In the genomic region with DNA sequence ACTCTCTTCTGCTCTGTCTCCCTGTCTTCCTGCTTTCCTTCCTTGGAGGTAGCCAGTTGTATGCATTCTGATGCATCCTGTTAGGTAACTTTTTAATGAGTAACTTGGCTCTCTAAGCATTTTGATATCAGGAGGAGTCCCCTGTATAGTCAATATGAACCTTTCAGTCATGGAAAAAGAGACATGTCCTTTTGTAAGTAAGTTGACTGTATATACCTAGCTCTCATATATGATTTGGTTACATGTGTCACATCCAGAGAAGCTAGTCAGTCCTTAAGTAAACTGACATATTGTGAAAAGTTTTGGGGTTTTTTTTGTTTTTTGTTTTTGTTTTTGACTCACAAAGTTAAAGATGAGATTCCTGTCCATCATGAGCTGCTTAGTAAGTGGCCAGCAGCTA, we compare ENCODE assay signal across 28 cellular contexts.
"Had no signal": no experiment of that assay in that cellular context is flagged by ENCODE, and none has a peak within 500 bp of the region (broad histone marks: within the 10 kb centered on the region; RNA-seq: fewer than 3 reads in every experiment).

No MANE protein-coding gene starts in this region.

- H3K36me3 ChIP-seq: ovary had no signal

- H3K4me1 Mint-ChIP-seq: activated naive CD4-positive, alpha-beta T cell treated with anti-CD3 and anti-CD28 coated beads, Interleukin-2, amount 10 ng/mL, durations not matched to agents 7 days and 5 days; brain; immature natural killer cell; stimulated activated memory B cell treated with anti-CD40 and anti-IgM and Interleukin-4, amounts not matched to agents 10 μg/mL and 1 μg/mL and 100 μg/mL, for 72 hours had no signal

- H3K9me3 Mint-ChIP-seq: activated naive CD4-positive, alpha-beta T cell treated with anti-CD3 and anti-CD28 coated beads, Interleukin-2, amount 10 ng/mL, durations not matched to agents 7 days and 5 days; brain; effector memory CD8-positive, alpha-beta T cell; immature natural killer cell; naive thymus-derived CD4-positive, alpha-beta T cell; stimulated activated memory B cell treated with anti-CD40 and anti-IgM and Interleukin-4, amounts not matched to agents 10 μg/mL and 1 μg/mL and 100 μg/mL, for 72 hours had no signal

- H3K4me1 ChIP-seq: adrenal gland, foreskin keratinocyte, heart left ventricle, right lobe of liver, tibial nerve had no signal

- H3K4me3 Mint-ChIP-seq: activated CD8-positive, alpha-beta memory T cell treated with anti-CD3 and anti-CD28 coated beads, Interleukin-2, amount 10 ng/mL, durations not matched to agents 7 days and 5 days; activated CD8-positive, alpha-beta T cell treated with anti-CD3 and anti-CD28 coated beads, Interleukin-2, amount 10 ng/mL, durations not matched to agents 7 days and 5 days; activated naive CD4-positive, alpha-beta T cell treated with anti-CD3 and anti-CD28 coated beads, Interleukin-2, amount 10 ng/mL, durations not matched to agents 7 days and 5 days; brain; effector memory CD8-positive, alpha-beta T cell; immature natural killer cell; naive thymus-derived CD4-positive, alpha-beta T cell; stimulated activated memory B cell treated with anti-CD40 and anti-IgM and Interleukin-4, amounts not matched to agents 10 μg/mL and 1 μg/mL and 100 μg/mL, for 72 hours had no signal

- H3K9me3 ChIP-seq: adrenal gland, esophagus muscularis mucosa, heart left ventricle, ovary, right lobe of liver, tibial nerve had no signal

- ATAC-seq: activated CD8-positive, alpha-beta memory T cell treated with anti-CD3 and anti-CD28 coated beads, Interleukin-2, amount 10 ng/mL, durations not matched to agents 7 days and 5 days; activated CD8-positive, alpha-beta T cell treated with anti-CD3 and anti-CD28 coated beads, Interleukin-2, amount 10 ng/mL, durations not matched to agents 7 days and 5 days; effector memory CD8-positive, alpha-beta T cell; foreskin keratinocyte; heart left ventricle; naive thymus-derived CD4-positive, alpha-beta T cell; stimulated activated memory B cell treated with anti-CD40 and anti-IgM and Interleukin-4, amounts not matched to agents 10 μg/mL and 1 μg/mL and 100 μg/mL, for 72 hours had no signal

- DNase-seq: activated CD4-positive, alpha-beta T cell treated with anti-CD3 and anti-CD28 coated beads for 4 hours; activated CD4-positive, CD25-positive, alpha-beta regulatory T cell; activated CD8-positive, alpha-beta memory T cell treated with anti-CD3 and anti-CD28 coated beads, Interleukin-2, amount 10 ng/mL, durations not matched to agents 7 days and 5 days; activated CD8-positive, alpha-beta T cell treated with anti-CD3 and anti-CD28 coated beads, Interleukin-2, amount 10 ng/mL, durations not matched to agents 7 days and 5 days; activated effector memory CD4-positive, alpha-beta T cell treated with anti-CD3 and anti-CD28 coated beads, Interleukin-2, amount 50 U/mL, for 16 hours; activated naive CD4-positive, alpha-beta T cell treated with anti-CD3 and anti-CD28 coated beads, Interleukin-2, amount 10 ng/mL, durations not matched to agents 7 days and 5 days; adrenal gland; aorta; dorsolateral prefrontal cortex; effector memory CD8-positive, alpha-beta T cell; foreskin keratinocyte; heart left ventricle; hypothalamus; immature natural killer cell; kidney; midbrain; naive thymus-derived CD4-positive, alpha-beta T cell; ovary; right lobe of liver; stimulated activated CD4-positive, alpha-beta T cell treated with anti-CD3 and anti-CD28 coated beads, Interleukin-12 subunit alpha, Interleukin-12 subunit beta, amount 100 ng/mL, for 4 hours; stimulated activated CD4-positive, alpha-beta T cell treated with anti-CD3 and anti-CD28 coated beads, Interleukin-4, amount 100 ng/mL, for 24 hours; T-helper 1 cell had no signal

- H3K27ac ChIP-seq: adrenal gland, coronary artery, dorsolateral prefrontal cortex, esophagus muscularis mucosa, foreskin keratinocyte, heart left ventricle, ovary, right lobe of liver, tibial nerve had no signal

- H3K27me3 ChIP-seq: adrenal gland, dorsolateral prefrontal cortex, esophagus muscularis mucosa, foreskin keratinocyte, heart left ventricle, ovary, right lobe of liver, tibial nerve had no signal

- H3K27ac Mint-ChIP-seq: activated CD8-positive, alpha-beta memory T cell treated with anti-CD3 and anti-CD28 coated beads, Interleukin-2, amount 10 ng/mL, durations not matched to agents 7 days and 5 days; activated CD8-positive, alpha-beta T cell treated with anti-CD3 and anti-CD28 coated beads, Interleukin-2, amount 10 ng/mL, durations not matched to agents 7 days and 5 days; activated naive CD4-positive, alpha-beta T cell treated with anti-CD3 and anti-CD28 coated beads, Interleukin-2, amount 10 ng/mL, durations not matched to agents 7 days and 5 days; immature natural killer cell; progenitor cell of endocrine pancreas; stimulated activated memory B cell treated with anti-CD40 and anti-IgM and Interleukin-4, amounts not matched to agents 10 μg/mL and 1 μg/mL and 100 μg/mL, for 72 hours had no signal

- H3K27me3 Mint-ChIP-seq: activated CD8-positive, alpha-beta memory T cell treated with anti-CD3 and anti-CD28 coated beads, Interleukin-2, amount 10 ng/mL, durations not matched to agents 7 days and 5 days; activated naive CD4-positive, alpha-beta T cell treated with anti-CD3 and anti-CD28 coated beads, Interleukin-2, amount 10 ng/mL, durations not matched to agents 7 days and 5 days; brain; effector memory CD8-positive, alpha-beta T cell; naive thymus-derived CD4-positive, alpha-beta T cell; progenitor cell of endocrine pancreas; stimulated activated memory B cell treated with anti-CD40 and anti-IgM and Interleukin-4, amounts not matched to agents 10 μg/mL and 1 μg/mL and 100 μg/mL, for 72 hours had no signal

- H3K4me3 ChIP-seq: adrenal gland, coronary artery, dorsolateral prefrontal cortex, esophagus muscularis mucosa, heart left ventricle, ovary, right lobe of liver, tibial nerve had no signal

- FAIRE-seq: kidney had no signal
